Comparison of ENCODE assay signal across 8 cellular contexts in genomic region chr3:119240582-119241434, GRCh38. TPM values are rescaled to one million over a fixed set of nuclear protein-coding genes. Genes with fewer than 3 reads are reported as not detected.
DNase-seq lines count a peak whose midpoint lies in the region; ATAC-seq and TF ChIP-seq lines count a peak whose summit lies in the region.

A gene with protein sequence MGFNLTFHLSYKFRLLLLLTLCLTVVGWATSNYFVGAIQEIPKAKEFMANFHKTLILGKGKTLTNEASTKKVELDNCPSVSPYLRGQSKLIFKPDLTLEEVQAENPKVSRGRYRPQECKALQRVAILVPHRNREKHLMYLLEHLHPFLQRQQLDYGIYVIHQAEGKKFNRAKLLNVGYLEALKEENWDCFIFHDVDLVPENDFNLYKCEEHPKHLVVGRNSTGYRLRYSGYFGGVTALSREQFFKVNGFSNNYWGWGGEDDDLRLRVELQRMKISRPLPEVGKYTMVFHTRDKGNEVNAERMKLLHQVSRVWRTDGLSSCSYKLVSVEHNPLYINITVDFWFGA (minus strand): TSS chr3:119240878. CDS start chr3:119230099, 10,779 bp downstream.

- TF ChIP-seq CTCF in fibroblast of mammary gland (conservative IDR thresholded peaks at IDR 0.05; ENCODE audit: control insufficient read depth, insufficient read depth, low read depth, low read length): no peak

- H3K9me3 ChIP-seq in KOPT-K1 (ENCODE audit: insufficient read depth, low read length, poor library complexity, severe bottlenecking): no peaks in the 10 kb centered on the region

- ATAC-seq in GM21825 (IDR thresholded peaks at IDR 0.05; ENCODE audit: unreplicated experiment): peak; percentile 88
- ATAC-seq in naive thymus-derived CD8-positive, alpha-beta T cell: peak; percentile 72 to 81

- peak within 1 kb of the TSS; percentile 77 for H3K4me3 ChIP-seq in fibroblast of mammary gland (ENCODE audit: control insufficient read depth, low read depth, low read length)

- H3K27ac Mint-ChIP-seq in naive thymus-derived CD8-positive, alpha-beta T cell: peak within 1 kb of the TSS; percentile 83 to 97 (median 92)

- H3K36me3 ChIP-seq in KOPT-K1 (ENCODE audit: insufficient read depth, low read length): peaks cover 13% of the 10 kb centered on the region

- H3K27me3 Mint-ChIP-seq in naive thymus-derived CD8-positive, alpha-beta T cell: no peaks in the 10 kb centered on the region

- peak within 1 kb of the TSS; percentile 77 to 96 (median 88) for H3K4me3 Mint-ChIP-seq in naive thymus-derived CD8-positive, alpha-beta T cell

- DNase-seq in Daoy (ENCODE audit: low read depth) (peak; percentile 91), RPMI7951 (ENCODE audit: low read depth) (peak; percentile 90), fibroblast of mammary gland (ENCODE audit: low read depth) (peak; percentile 80)
- peak; percentile 37 to 50 for DNase-seq in activated T-helper 1 cell treated with anti-CD3 and anti-CD28 coated beads, Interleukin-2, amount 50 U/mL, for 16 hours (ENCODE audit: low read depth in 1 of 2, low spot score in 1 of 2)
- DNase-seq in naive thymus-derived CD8-positive, alpha-beta T cell: peak; percentile 34 to 75 (median 60)
- DNase-seq in stimulated activated naive CD4-positive, alpha-beta T cell (lab: John Stamatoyannopoulos, UW): peak; percentile 31 to 72 (median 62)

- peak within 1 kb of the TSS; percentile 66 for H3K27ac ChIP-seq in KOPT-K1 (ENCODE audit: low read depth, low read length, poor library complexity, severe bottlenecking)

- peaks cover under 1 to 9% (median 3%) of the 10 kb centered on the region in 3 donors for H3K36me3 Mint-ChIP-seq in naive thymus-derived CD8-positive, alpha-beta T cell

- POLR2A ChIA-PET in naive thymus-derived CD8-positive, alpha-beta T cell (lab: Charles Lee): interaction anchor here (0.6 to 3.1 kb wide), 8 partner anchors 53 to 1108 kb away, joined by 3 to 24 read pairs (median 4); partner anchors contain the start of genes ARHGAP31, LRRC58 and TIMMDC1

- peaks cover 15 to 49% (median 33%) of the 10 kb centered on the region in 4 donors for H3K4me1 Mint-ChIP-seq in naive thymus-derived CD8-positive, alpha-beta T cell

- peaks cover 0 to 3% (median 0%) of the 10 kb centered on the region in 9 donors for H3K9me3 Mint-ChIP-seq in naive thymus-derived CD8-positive, alpha-beta T cell

RNA-seq across cellular contexts. Expression of the gene that starts here (rescaled TPM):
- 15.0 and 15.9 TPM in 2 replicates for total RNA-seq in Daoy (2014; rRNA removed; shearing (Covaris generic))
- 19.2 and 20.3 TPM in 2 replicates for total RNA-seq in RPMI7951 (2014; rRNA removed; shearing (Covaris generic))
- total RNA-seq in naive thymus-derived CD8-positive, alpha-beta T cell: 10 to 100 TPM in 1 of 2 experiments, 1 to 10 TPM in 1; 9.2 to 13.2 TPM
- 1 to 10 TPM; 2.9 to 6.8 (median 5.9) TPM for polyA plus RNA-seq in naive thymus-derived CD8-positive, alpha-beta T cell

Comparison
In these comparisons a context has a peak if more than half of its experiments do, and no peak if none do; other contexts are left out.
1. Peak in every context shown above with its lines: DNase-seq, ATAC-seq, H3K4me3 ChIP-seq and H3K27ac ChIP-seq.